In the genomic region with DNA sequence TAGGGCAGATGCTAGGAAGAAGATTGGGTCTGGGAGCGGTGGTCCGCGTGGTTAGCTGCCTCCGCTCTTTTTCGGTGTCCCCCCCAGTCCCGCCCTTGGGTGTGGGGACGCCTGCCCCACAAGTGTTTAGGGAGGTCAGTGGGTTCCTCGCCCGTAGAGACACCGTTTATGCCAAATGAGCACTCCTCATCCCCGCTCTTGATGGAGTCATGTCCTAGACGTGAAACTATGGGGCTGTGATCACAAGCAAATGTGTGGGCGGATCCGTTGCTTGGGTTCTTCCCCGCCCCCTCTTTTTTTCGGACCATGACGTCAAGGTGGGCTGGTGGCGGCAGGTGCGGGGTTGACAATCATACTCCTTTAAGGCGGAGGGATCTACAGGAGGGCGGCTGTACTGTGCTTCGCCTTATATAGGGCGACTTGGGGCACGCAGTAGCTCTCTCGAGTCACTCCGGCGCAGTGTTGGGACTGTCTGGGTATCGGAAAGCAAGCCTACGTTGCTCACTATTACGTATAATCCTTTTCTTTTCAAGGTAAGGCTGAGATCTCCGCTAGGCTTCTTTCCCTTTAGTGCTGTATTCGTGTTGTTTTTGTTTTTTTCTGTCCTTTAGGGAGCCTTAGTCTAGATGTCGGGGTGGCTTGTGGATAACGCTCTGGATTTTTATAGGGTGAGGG, we compare ENCODE assay signal across 1 cellular context.
TF ChIP-seq lines count a peak whose summit lies in the region.

A gene (plus strand): TSS at position 439 of the 675 bp plus-strand sequence. CDS start 1,529 bp downstream, outside the sequence.

TF ChIP-seq in K562, 482 proteins besides CTCF, POLR2A, EP300 and RAD21 (continued from another document and continues in another):
- TF ChIP-seq, protein P1, sequence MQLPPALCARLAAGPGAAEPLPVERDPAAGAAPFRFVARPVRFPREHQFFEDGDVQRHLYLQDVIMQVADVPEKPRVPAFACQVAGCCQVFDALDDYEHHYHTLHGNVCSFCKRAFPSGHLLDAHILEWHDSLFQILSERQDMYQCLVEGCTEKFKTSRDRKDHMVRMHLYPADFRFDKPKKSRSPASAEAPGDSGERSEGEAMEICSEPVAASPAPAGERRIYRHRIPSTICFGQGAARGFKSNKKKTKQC (CRISPR knock-in tag; IDR thresholded peaks at IDR 0.05) = peak; percentile 69
- TF ChIP-seq CEBPG (CRISPR knock-in tag; IDR thresholded peaks at IDR 0.05) = 0 out of 2 replicates have a peak, but pooled peaks have one; percentile 21
- no peak for TF ChIP-seq CEBPG (tag; conservative IDR thresholded peaks at IDR 0.05 in 1 of 2, IDR thresholded peaks at IDR 0.05 in 1 of 2)
- no peak for TF ChIP-seq ZBTB1 (CRISPR knock-in tag; IDR thresholded peaks at IDR 0.05; ENCODE audit: borderline replicate concordance, low read depth)
- TF ChIP-seq NR2C2 (CRISPR knock-in tag; IDR thresholded peaks at IDR 0.05) = peak; percentile 54; the same call in 1 of the 2 replicates
- no peak; the same call in 1 of the 2 replicates for TF ChIP-seq NR2C2 (tag; IDR thresholded peaks at IDR 0.05)
- TF ChIP-seq, protein P2, sequence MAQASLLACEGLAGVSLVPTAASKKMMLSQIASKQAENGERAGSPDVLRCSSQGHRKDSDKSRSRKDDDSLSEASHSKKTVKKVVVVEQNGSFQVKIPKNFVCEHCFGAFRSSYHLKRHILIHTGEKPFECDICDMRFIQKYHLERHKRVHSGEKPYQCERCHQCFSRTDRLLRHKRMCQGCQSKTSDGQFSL (CRISPR knock-in tag; IDR thresholded peaks at IDR 0.05) = no peak
- TF ChIP-seq, protein P2 (tag; IDR thresholded peaks at IDR 0.05) = peak in 1 of 2 experiments; percentile 15; a peak in 1 of 4 replicates
- TF ChIP-seq, protein P3, sequence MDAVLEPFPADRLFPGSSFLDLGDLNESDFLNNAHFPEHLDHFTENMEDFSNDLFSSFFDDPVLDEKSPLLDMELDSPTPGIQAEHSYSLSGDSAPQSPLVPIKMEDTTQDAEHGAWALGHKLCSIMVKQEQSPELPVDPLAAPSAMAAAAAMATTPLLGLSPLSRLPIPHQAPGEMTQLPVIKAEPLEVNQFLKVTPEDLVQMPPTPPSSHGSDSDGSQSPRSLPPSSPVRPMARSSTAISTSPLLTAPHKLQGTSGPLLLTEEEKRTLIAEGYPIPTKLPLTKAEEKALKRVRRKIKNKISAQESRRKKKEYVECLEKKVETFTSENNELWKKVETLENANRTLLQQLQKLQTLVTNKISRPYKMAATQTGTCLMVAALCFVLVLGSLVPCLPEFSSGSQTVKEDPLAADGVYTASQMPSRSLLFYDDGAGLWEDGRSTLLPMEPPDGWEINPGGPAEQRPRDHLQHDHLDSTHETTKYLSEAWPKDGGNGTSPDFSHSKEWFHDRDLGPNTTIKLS (IDR thresholded peaks at IDR 0.05; ENCODE audit: borderline replicate concordance, low read depth) = no peak
- TF ChIP-seq, protein P4, sequence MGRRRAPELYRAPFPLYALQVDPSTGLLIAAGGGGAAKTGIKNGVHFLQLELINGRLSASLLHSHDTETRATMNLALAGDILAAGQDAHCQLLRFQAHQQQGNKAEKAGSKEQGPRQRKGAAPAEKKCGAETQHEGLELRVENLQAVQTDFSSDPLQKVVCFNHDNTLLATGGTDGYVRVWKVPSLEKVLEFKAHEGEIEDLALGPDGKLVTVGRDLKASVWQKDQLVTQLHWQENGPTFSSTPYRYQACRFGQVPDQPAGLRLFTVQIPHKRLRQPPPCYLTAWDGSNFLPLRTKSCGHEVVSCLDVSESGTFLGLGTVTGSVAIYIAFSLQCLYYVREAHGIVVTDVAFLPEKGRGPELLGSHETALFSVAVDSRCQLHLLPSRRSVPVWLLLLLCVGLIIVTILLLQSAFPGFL (CRISPR knock-in tag; IDR thresholded peaks at IDR 0.05) = no peak
- TF ChIP-seq ATF1 (CRISPR knock-in tag; IDR thresholded peaks at IDR 0.05) = peak; percentile 60; the same call in 1 of the 2 replicates
- TF ChIP-seq ATF1 (tag; IDR thresholded peaks at IDR 0.05) = peak; percentile 94
- peak; percentile 99 for TF ChIP-seq GTF2A2 (tag; IDR thresholded peaks at IDR 0.05)
- no peak for TF ChIP-seq YBX1 (IDR thresholded peaks at IDR 0.05)
- peak; percentile 100 for TF ChIP-seq SUPT5H (IDR thresholded peaks at IDR 0.05)
- peak; percentile 95 for TF ChIP-seq NBN (IDR thresholded peaks at IDR 0.05; ENCODE audit: low read depth)
- TF ChIP-seq TSC22D4 (tag; IDR thresholded peaks at IDR 0.05) = no peak
- TF ChIP-seq ZNF282 (CRISPR knock-in tag; IDR thresholded peaks at IDR 0.05) = peak; percentile 23; the same call in 1 of the 2 replicates
- peak; percentile 4 for TF ChIP-seq CCNT2 (IDR thresholded peaks at IDR 0.05; ENCODE audit: borderline replicate concordance, extremely low read depth, insufficient read length, low read depth, low read length)
- TF ChIP-seq MCM7 (IDR thresholded peaks at IDR 0.05) = peak in 1 of 2 experiments; percentile 84; a peak in 2 of 4 replicates
- TF ChIP-seq STAG1 (CRISPR knock-in tag; IDR thresholded peaks at IDR 0.05; ENCODE audit: borderline replicate concordance) = no peak
- TF ChIP-seq RBM22 (IDR thresholded peaks at IDR 0.05; ENCODE audit: low read depth, low read length, poor library complexity, severe bottlenecking) = no peak
- TF ChIP-seq ZNF232 (CRISPR knock-in tag; IDR thresholded peaks at IDR 0.05) = peak; percentile 82; the same call in 1 of the 2 replicates
- peak; percentile 76 for TF ChIP-seq MEF2D (tag; conservative IDR thresholded peaks at IDR 0.05; ENCODE audit: low read depth)
- TF ChIP-seq, protein P5, sequence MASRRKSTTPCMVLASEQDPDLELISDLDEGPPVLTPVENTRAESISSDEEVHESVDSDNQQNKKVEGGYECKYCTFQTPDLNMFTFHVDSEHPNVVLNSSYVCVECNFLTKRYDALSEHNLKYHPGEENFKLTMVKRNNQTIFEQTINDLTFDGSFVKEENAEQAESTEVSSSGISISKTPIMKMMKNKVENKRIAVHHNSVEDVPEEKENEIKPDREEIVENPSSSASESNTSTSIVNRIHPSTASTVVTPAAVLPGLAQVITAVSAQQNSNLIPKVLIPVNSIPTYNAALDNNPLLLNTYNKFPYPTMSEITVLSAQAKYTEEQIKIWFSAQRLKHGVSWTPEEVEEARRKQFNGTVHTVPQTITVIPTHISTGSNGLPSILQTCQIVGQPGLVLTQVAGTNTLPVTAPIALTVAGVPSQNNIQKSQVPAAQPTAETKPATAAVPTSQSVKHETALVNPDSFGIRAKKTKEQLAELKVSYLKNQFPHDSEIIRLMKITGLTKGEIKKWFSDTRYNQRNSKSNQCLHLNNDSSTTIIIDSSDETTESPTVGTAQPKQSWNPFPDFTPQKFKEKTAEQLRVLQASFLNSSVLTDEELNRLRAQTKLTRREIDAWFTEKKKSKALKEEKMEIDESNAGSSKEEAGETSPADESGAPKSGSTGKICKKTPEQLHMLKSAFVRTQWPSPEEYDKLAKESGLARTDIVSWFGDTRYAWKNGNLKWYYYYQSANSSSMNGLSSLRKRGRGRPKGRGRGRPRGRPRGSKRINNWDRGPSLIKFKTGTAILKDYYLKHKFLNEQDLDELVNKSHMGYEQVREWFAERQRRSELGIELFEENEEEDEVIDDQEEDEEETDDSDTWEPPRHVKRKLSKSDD (conservative IDR thresholded peaks at IDR 0.05; ENCODE audit: low read length) = peak; percentile 88; the same call in 1 of the 2 replicates
- TF ChIP-seq ZZZ3 (IDR thresholded peaks at IDR 0.05) = peak; percentile 77; the same call in 1 of the 2 replicates
- peak; percentile 17; the same call in 1 of the 2 replicates for TF ChIP-seq PYGO2 (tag; IDR thresholded peaks at IDR 0.05)
- TF ChIP-seq, protein P6, sequence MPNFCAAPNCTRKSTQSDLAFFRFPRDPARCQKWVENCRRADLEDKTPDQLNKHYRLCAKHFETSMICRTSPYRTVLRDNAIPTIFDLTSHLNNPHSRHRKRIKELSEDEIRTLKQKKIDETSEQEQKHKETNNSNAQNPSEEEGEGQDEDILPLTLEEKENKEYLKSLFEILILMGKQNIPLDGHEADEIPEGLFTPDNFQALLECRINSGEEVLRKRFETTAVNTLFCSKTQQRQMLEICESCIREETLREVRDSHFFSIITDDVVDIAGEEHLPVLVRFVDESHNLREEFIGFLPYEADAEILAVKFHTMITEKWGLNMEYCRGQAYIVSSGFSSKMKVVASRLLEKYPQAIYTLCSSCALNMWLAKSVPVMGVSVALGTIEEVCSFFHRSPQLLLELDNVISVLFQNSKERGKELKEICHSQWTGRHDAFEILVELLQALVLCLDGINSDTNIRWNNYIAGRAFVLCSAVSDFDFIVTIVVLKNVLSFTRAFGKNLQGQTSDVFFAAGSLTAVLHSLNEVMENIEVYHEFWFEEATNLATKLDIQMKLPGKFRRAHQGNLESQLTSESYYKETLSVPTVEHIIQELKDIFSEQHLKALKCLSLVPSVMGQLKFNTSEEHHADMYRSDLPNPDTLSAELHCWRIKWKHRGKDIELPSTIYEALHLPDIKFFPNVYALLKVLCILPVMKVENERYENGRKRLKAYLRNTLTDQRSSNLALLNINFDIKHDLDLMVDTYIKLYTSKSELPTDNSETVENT (CRISPR knock-in tag; IDR thresholded peaks at IDR 0.05) = peak; percentile 78; the same call in 1 of the 2 replicates
- TF ChIP-seq HDAC8 (tag; IDR thresholded peaks at IDR 0.05) = no peak
- TF ChIP-seq NCOR1 (IDR thresholded peaks at IDR 0.05) = peak; percentile 75
- peak; percentile 34 for TF ChIP-seq ZFX (CRISPR knock-in tag; IDR thresholded peaks at IDR 0.05)
- TF ChIP-seq, protein P7, sequence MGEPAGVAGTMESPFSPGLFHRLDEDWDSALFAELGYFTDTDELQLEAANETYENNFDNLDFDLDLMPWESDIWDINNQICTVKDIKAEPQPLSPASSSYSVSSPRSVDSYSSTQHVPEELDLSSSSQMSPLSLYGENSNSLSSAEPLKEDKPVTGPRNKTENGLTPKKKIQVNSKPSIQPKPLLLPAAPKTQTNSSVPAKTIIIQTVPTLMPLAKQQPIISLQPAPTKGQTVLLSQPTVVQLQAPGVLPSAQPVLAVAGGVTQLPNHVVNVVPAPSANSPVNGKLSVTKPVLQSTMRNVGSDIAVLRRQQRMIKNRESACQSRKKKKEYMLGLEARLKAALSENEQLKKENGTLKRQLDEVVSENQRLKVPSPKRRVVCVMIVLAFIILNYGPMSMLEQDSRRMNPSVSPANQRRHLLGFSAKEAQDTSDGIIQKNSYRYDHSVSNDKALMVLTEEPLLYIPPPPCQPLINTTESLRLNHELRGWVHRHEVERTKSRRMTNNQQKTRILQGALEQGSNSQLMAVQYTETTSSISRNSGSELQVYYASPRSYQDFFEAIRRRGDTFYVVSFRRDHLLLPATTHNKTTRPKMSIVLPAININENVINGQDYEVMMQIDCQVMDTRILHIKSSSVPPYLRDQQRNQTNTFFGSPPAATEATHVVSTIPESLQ (CRISPR knock-in tag; IDR thresholded peaks at IDR 0.05) = 0 out of 2 replicates have a peak, but pooled peaks have one; percentile 53
- TF ChIP-seq POLR2G (IDR thresholded peaks at IDR 0.05; ENCODE audit: low read depth, low read length) = peak; percentile 91
- TF ChIP-seq, protein P8, sequence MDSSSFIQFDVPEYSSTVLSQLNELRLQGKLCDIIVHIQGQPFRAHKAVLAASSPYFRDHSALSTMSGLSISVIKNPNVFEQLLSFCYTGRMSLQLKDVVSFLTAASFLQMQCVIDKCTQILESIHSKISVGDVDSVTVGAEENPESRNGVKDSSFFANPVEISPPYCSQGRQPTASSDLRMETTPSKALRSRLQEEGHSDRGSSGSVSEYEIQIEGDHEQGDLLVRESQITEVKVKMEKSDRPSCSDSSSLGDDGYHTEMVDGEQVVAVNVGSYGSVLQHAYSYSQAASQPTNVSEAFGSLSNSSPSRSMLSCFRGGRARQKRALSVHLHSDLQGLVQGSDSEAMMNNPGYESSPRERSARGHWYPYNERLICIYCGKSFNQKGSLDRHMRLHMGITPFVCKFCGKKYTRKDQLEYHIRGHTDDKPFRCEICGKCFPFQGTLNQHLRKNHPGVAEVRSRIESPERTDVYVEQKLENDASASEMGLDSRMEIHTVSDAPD (CRISPR knock-in tag; IDR thresholded peaks at IDR 0.05) = no peak
- no peak for TF ChIP-seq ZFPM2 (CRISPR knock-in tag; IDR thresholded peaks at IDR 0.05)
- no peak for TF ChIP-seq MTF1 (CRISPR knock-in tag; IDR thresholded peaks at IDR 0.05; ENCODE audit: borderline replicate concordance)
- peak; percentile 96 for TF ChIP-seq OTX1 (CRISPR knock-in tag; IDR thresholded peaks at IDR 0.05)
- peak; percentile 99 for TF ChIP-seq POLR2H (tag; IDR thresholded peaks at IDR 0.05; ENCODE audit: low read depth)
- no peak for TF ChIP-seq SIRT6 (IDR thresholded peaks at IDR 0.05; ENCODE audit: low read depth, low read length)
- TF ChIP-seq, protein P9, sequence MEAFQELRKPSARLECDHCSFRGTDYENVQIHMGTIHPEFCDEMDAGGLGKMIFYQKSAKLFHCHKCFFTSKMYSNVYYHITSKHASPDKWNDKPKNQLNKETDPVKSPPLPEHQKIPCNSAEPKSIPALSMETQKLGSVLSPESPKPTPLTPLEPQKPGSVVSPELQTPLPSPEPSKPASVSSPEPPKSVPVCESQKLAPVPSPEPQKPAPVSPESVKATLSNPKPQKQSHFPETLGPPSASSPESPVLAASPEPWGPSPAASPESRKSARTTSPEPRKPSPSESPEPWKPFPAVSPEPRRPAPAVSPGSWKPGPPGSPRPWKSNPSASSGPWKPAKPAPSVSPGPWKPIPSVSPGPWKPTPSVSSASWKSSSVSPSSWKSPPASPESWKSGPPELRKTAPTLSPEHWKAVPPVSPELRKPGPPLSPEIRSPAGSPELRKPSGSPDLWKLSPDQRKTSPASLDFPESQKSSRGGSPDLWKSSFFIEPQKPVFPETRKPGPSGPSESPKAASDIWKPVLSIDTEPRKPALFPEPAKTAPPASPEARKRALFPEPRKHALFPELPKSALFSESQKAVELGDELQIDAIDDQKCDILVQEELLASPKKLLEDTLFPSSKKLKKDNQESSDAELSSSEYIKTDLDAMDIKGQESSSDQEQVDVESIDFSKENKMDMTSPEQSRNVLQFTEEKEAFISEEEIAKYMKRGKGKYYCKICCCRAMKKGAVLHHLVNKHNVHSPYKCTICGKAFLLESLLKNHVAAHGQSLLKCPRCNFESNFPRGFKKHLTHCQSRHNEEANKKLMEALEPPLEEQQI (IDR thresholded peaks at IDR 0.05) = peak; percentile 53
- TF ChIP-seq ELF4 (CRISPR knock-in tag; IDR thresholded peaks at IDR 0.05) = no peak; the same call in 1 of the 2 replicates
- TF ChIP-seq, protein P10, sequence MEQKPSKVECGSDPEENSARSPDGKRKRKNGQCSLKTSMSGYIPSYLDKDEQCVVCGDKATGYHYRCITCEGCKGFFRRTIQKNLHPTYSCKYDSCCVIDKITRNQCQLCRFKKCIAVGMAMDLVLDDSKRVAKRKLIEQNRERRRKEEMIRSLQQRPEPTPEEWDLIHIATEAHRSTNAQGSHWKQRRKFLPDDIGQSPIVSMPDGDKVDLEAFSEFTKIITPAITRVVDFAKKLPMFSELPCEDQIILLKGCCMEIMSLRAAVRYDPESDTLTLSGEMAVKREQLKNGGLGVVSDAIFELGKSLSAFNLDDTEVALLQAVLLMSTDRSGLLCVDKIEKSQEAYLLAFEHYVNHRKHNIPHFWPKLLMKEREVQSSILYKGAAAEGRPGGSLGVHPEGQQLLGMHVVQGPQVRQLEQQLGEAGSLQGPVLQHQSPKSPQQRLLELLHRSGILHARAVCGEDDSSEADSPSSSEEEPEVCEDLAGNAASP (IDR thresholded peaks at IDR 0.05) = no peak
- TF ChIP-seq ZNF197 (CRISPR knock-in tag; IDR thresholded peaks at IDR 0.05; ENCODE audit: low read depth) = peak; percentile 86; the same call in 1 of the 2 replicates
- TF ChIP-seq FIP1L1 (IDR thresholded peaks at IDR 0.05; ENCODE audit: low read depth, low read length, poor library complexity, severe bottlenecking) = no peak
- TF ChIP-seq SAP30 (IDR thresholded peaks at IDR 0.05; ENCODE audit: borderline replicate concordance, insufficient read depth, low read depth, low read length, poor library complexity, severe bottlenecking) = no peak
- TF ChIP-seq DPF2 (IDR thresholded peaks at IDR 0.05) = peak; percentile 80
